9 cellular contexts compared by ENCODE assay signal in the genomic region with DNA sequence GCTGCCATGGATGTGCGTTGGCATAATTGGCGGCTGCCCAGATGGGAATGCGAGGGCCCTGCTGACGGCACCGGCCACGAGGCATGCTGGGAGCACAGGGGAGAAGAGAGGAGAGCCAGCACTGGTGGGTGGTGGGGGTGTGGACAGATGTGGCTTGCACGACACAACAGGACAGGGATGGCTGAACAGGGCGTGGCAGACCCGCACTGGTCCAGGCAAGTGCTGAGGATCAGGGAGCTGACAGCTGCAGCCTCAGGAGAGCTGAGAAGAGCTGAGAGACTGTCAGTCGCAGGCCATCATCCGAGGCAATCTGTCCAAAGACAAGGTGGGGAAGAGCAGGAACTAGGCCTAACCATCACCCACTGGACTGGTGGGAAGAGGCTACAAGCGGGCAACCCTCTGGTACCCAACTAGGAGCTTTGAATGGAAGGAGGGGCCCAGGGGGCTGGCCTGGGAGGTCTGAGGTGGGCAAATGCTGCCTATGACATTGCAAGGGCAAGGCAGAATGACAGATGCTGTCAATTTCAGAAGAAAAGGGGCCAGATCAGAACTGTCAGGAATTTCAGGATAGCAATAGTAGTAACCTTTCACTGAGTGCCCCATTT. TPM values are rescaled to one million over a fixed set of nuclear protein-coding genes. Genes with fewer than 3 reads are reported as not detected.
DNase-seq lines count a peak whose midpoint lies in the region; ATAC-seq and TF ChIP-seq lines count a peak whose summit lies in the region.
"Had no signal": no experiment of that assay in that cellular context is flagged by ENCODE, and none has a peak within 500 bp of the region (broad histone marks: within the 10 kb centered on the region; RNA-seq: fewer than 3 reads in every experiment).

No MANE protein-coding gene starts in this region.

- peak overlapping the region; percentile 98 for H3K4me3 Mint-ChIP-seq in activated T-helper 2 cell treated with anti-CD3 and anti-CD28 coated beads, Interferon-gamma antibody, Interleukin-2, Interleukin-4, amounts not matched to agents 10 μg/mL and 5 μg/mL and 100 μg/mL, durations not matched to agents 14 hours and 24 hours and 36 hours (ENCODE audit: low read depth)

- RAD21 ChIA-PET in HCT116 (lab: Charles Lee; ENCODE audit: low non-redundant PET in 1 of 2, low total read pairs in 2 of 2, uncharacterized antibody in 2 of 2, unreplicated experiment in 2 of 2), result interaction anchor here in 1 of 2 experiments (0.5 kb wide), 1 partner anchor 212 kb away, joined by 3 read pairs; no protein-coding TSS in a partner anchor

- peaks cover 52% of the 10 kb centered on the region for H3K36me3 Mint-ChIP-seq in activated T-helper 2 cell treated with anti-CD3 and anti-CD28 coated beads, Interferon-gamma antibody, Interleukin-2, Interleukin-4, amounts not matched to agents 10 μg/mL and 5 μg/mL and 100 μg/mL, durations not matched to agents 14 hours and 24 hours and 36 hours (ENCODE audit: low read depth)

- H3K4me1 Mint-ChIP-seq in activated T-helper 2 cell treated with anti-CD3 and anti-CD28 coated beads, Interferon-gamma antibody, Interleukin-2, Interleukin-4, amounts not matched to agents 10 μg/mL and 5 μg/mL and 100 μg/mL, durations not matched to agents 14 hours and 24 hours and 36 hours (ENCODE audit: low read depth), result peaks cover 31% of the 10 kb centered on the region

- no peaks in the 10 kb centered on the region for H3K9me2 ChIP-seq in HCT116 (ENCODE audit: insufficient read depth)

- H3K27ac ChIP-seq in AG04450 (ENCODE audit: low read depth, low read length), result no peak overlapping the region
- H3K27ac ChIP-seq in HCT116 (ENCODE audit: low read depth, low read length), result peak overlapping the region; percentile 33; the same call in 1 of the 2 replicates
- H3K27ac ChIP-seq in mesendoderm (ENCODE audit: low read depth, low read length), result no peak overlapping the region

- no TSS peak for BruUV-seq in HCT116 (replicated peaks; lab: Mats Ljungman, UMichigan)

- H4K8ac ChIP-seq in mesendoderm (ENCODE audit: low read depth, low read length), result no peak overlapping the region

- peaks cover 81% of the 10 kb centered on the region for H3K79me2 ChIP-seq in HCT116 (ENCODE audit: insufficient read depth, low read length)
- H3K79me2 ChIP-seq in mesendoderm (ENCODE audit: control insufficient read depth, insufficient read depth, low read length), result peaks cover 33% of the 10 kb centered on the region

- peaks cover 3% of the 10 kb centered on the region; the same call in 1 of the 2 replicates for H4K20me1 ChIP-seq in HCT116 (ENCODE audit: insufficient read depth)

- peaks cover 14 to 19% of the 10 kb centered on the region in 2 experiments; a peak in 3 of 4 replicates for H3K36me3 ChIP-seq in HCT116 (ENCODE audit: control insufficient read depth in 1 of 2, insufficient read depth in 2 of 2, low read length in 2 of 2)
- peaks cover 6% of the 10 kb centered on the region for H3K36me3 ChIP-seq in mesendoderm (ENCODE audit: control insufficient read depth, insufficient read depth, low read length)

- POLR2A ChIA-PET in AG04450 (lab: Yijun Ruan, JAX) (no interaction called here), HCT116 (lab: Charles Lee) (no interaction called here)

- CTCF ChIA-PET in AG04450 (lab: Charles Lee), result interaction anchor here (1.8 kb wide), 1 partner anchor 58 kb away, joined by 6 read pairs; no protein-coding TSS in a partner anchor
- CTCF ChIA-PET in HCT116 (lab: Charles Lee), result no interaction called here

- intact Hi-C loops in HCT116 (cut with micrococcal nuclease), result no loop called here
- intact Hi-C loops in activated T-helper 2 cell treated with anti-CD3 and anti-CD28 coated beads, Interferon-gamma antibody, Interleukin-2, Interleukin-4, amounts not matched to agents 10 μg/mL and 5 μg/mL and 100 μg/mL, durations not matched to agents 14 hours and 24 hours and 36 hours (cut with micrococcal nuclease), result loop anchor here (5.0 kb wide), 1 partner anchor 90 kb away; a partner anchor contains a TSS

- no CpG with 5 or more reads among the region's 12 CpGs for WGBS in mesendoderm (ENCODE audit: extremely low coverage, insufficient coverage, low lambda C conversion rate)

- no peak for TF ChIP-seq RAD21 in HCT116 (IDR thresholded peaks at IDR 0.05; ENCODE audit: low read depth)

- H3K27me3 Mint-ChIP-seq in activated T-helper 2 cell treated with anti-CD3 and anti-CD28 coated beads, Interferon-gamma antibody, Interleukin-2, Interleukin-4, amounts not matched to agents 10 μg/mL and 5 μg/mL and 100 μg/mL, durations not matched to agents 14 hours and 24 hours and 36 hours (ENCODE audit: low read depth), result no peaks in the 10 kb centered on the region

- H3K4ac ChIP-seq in mesendoderm (ENCODE audit: low read depth, low read length), result no peak overlapping the region

- H3K27me3 ChIP-seq in AG04450 (ENCODE audit: control insufficient read depth, insufficient read depth, low read length) (no peaks in the 10 kb centered on the region), HCT116 (ENCODE audit: insufficient read depth, low read length) (no peaks in the 10 kb centered on the region), mesendoderm (ENCODE audit: insufficient read depth, low read length, poor library complexity) (no peaks in the 10 kb centered on the region)

- H3K4me3 ChIP-seq in AG04450 (ENCODE audit: low read depth, low read length) (peak overlapping the region; percentile 87), HCT116 (replicated peaks in 1 of 2; ENCODE audit: low read depth in 1 of 2, low read length in 2 of 2) (no peak overlapping the region), mesendoderm (ENCODE audit: low read length) (no peak overlapping the region)

- peaks cover 7% of the 10 kb centered on the region for H3K9me3 Mint-ChIP-seq in activated T-helper 2 cell treated with anti-CD3 and anti-CD28 coated beads, Interferon-gamma antibody, Interleukin-2, Interleukin-4, amounts not matched to agents 10 μg/mL and 5 μg/mL and 100 μg/mL, durations not matched to agents 14 hours and 24 hours and 36 hours

- ATAC-seq in HCT116, result no peak
- no peak for ATAC-seq in HG02970 (IDR thresholded peaks at IDR 0.05; ENCODE audit: low FRiP score, unreplicated experiment)
- no peak for ATAC-seq in HG02870 (IDR thresholded peaks at IDR 0.05; ENCODE audit: unreplicated experiment)
- ATAC-seq in HG03196 (IDR thresholded peaks at IDR 0.05; ENCODE audit: unreplicated experiment), result no peak
- ATAC-seq in GM21825 (IDR thresholded peaks at IDR 0.05; ENCODE audit: unreplicated experiment), result no peak

- no peak overlapping the region for H2AFZ ChIP-seq in HCT116 (ENCODE audit: low read depth, low read length, poor library complexity, severe bottlenecking)

- TF ChIP-seq CTCF in AG04450 (IDR thresholded peaks at IDR 0.05; ENCODE audit: low read depth, low read length), result no peak
- no peak for TF ChIP-seq CTCF in HCT116 (IDR thresholded peaks at IDR 0.05 in 2 of 3, conservative IDR thresholded peaks at IDR 0.05 in 1 of 3; ENCODE audit: borderline replicate concordance in 1 of 3, insufficient read depth in 1 of 3, low read depth in 2 of 3, low read length in 2 of 3)

- H3K9ac ChIP-seq in HCT116 (ENCODE audit: low read length) (0 out of 2 replicates have a peak overlapping the region, but pooled peaks have one; percentile 97), mesendoderm (ENCODE audit: low read length) (peak overlapping the region; percentile 98)

- H3K9me3 ChIP-seq in AG04450 (ENCODE audit: control insufficient read depth, insufficient read depth, low read length) (peaks cover 2% of the 10 kb centered on the region), HCT116 (ENCODE audit: control insufficient read depth in 1 of 2, insufficient read depth in 1 of 2, low read depth in 1 of 2, low read length in 2 of 2) (peaks cover 0 to 1% of the 10 kb centered on the region in 2 experiments; a peak in 1 of 4 replicates)

- TF ChIP-seq POLR2A in HCT116 (IDR thresholded peaks at IDR 0.05; ENCODE audit: borderline replicate concordance, extremely low read depth, insufficient read depth, insufficient read length), result no peak

- no peak overlapping the region for H4K5ac ChIP-seq in mesendoderm (ENCODE audit: low read length)

- no peak overlapping the region for H3K56ac ChIP-seq in mesendoderm (ENCODE audit: low read length)

- H3K27ac Mint-ChIP-seq in activated T-helper 2 cell treated with anti-CD3 and anti-CD28 coated beads, Interferon-gamma antibody, Interleukin-2, Interleukin-4, amounts not matched to agents 10 μg/mL and 5 μg/mL and 100 μg/mL, durations not matched to agents 14 hours and 24 hours and 36 hours, result no peak overlapping the region

- H3K4me2 ChIP-seq in HCT116 (ENCODE audit: low read length) (peak overlapping the region; percentile 94), mesendoderm (ENCODE audit: low read length) (no peak overlapping the region)

- no peak overlapping the region for H2BK120ac ChIP-seq in mesendoderm (ENCODE audit: low read depth, low read length)

- H3K23ac ChIP-seq in mesendoderm (ENCODE audit: low read length), result no peak overlapping the region

- H2AK5ac ChIP-seq in mesendoderm (ENCODE audit: low read length), result no peak overlapping the region

- no peak overlapping the region for H3K18ac ChIP-seq in mesendoderm (ENCODE audit: low read length)

- peaks cover 32% of the 10 kb centered on the region for H3K79me1 ChIP-seq in mesendoderm (ENCODE audit: low read length)

- no peak overlapping the region for H2BK5ac ChIP-seq in mesendoderm (ENCODE audit: low read length)

- H3K4me1 ChIP-seq in HCT116 (ENCODE audit: control insufficient read depth in 1 of 2, insufficient read depth in 2 of 2, low read length in 2 of 2) (peaks cover 63 to 73% of the 10 kb centered on the region in 2 experiments), mesendoderm (ENCODE audit: control insufficient read depth, low read depth, low read length) (peaks cover 14% of the 10 kb centered on the region)

- DNase-seq in AG04450 (ENCODE audit: low read depth, low spot score) (no peak), HCT116 (ENCODE audit: low read depth, low spot score) (no peak), mesendoderm (no peak)
- DNase-seq in activated T-helper 2 cell treated with anti-CD3 and anti-CD28 coated beads, Interferon-gamma antibody, Interleukin-2, Interleukin-4, amounts not matched to agents 10 μg/mL and 5 μg/mL and 100 μg/mL, durations not matched to agents 14 hours and 24 hours and 36 hours (ENCODE audit: low spot score), result no peak
- DNase-seq: NCI-H146 had no signal

- H2BK15ac ChIP-seq in mesendoderm (replicated peaks; ENCODE audit: low read depth), result no peak overlapping the region

RNA-seq across cellular contexts. Expression of a gene that starts 2.4 kb away (rescaled TPM):
- polyA plus RNA-seq in AG04450 (2011; rRNA removed), result 1.3 and 1.6 TPM in 2 replicates
- polyA minus RNA-seq in AG04450 (2011; rRNA and poly(A)+ RNA removed), result 0.43 and 0.46 TPM in 2 replicates
- 12.1 TPM for total RNA-seq in HCT116 (2021; ENCODE audit: unreplicated experiment)
- polyA plus RNA-seq in HCT116 (2012), result 8.8 and 10.9 TPM in 2 replicates
- total RNA-seq in activated T-helper 2 cell treated with anti-CD3 and anti-CD28 coated beads, Interferon-gamma antibody, Interleukin-2, Interleukin-4, amounts not matched to agents 10 μg/mL and 5 μg/mL and 100 μg/mL, durations not matched to agents 14 hours and 24 hours and 36 hours, result 14.7 and 17.7 TPM in 2 replicates
- 4.7 TPM for polyA plus RNA-seq in mesendoderm (2013, experiment 1 of 2)
- polyA plus RNA-seq in mesendoderm (2013, experiment 2 of 2), result 4.2 TPM

RNA-seq across cellular contexts. Expression of a gene that starts 2.4 kb away (rescaled TPM):
- 9.5 and 13.1 TPM in 2 replicates for polyA plus RNA-seq in AG04450 (2011; rRNA removed)
- 18.6 and 21.3 TPM in 2 replicates for polyA minus RNA-seq in AG04450 (2011; rRNA and poly(A)+ RNA removed)
- 24.6 TPM for total RNA-seq in HCT116 (2021; ENCODE audit: unreplicated experiment)
- 13.7 and 15.3 TPM in 2 replicates for polyA plus RNA-seq in HCT116 (2012)
- total RNA-seq in activated T-helper 2 cell treated with anti-CD3 and anti-CD28 coated beads, Interferon-gamma antibody, Interleukin-2, Interleukin-4, amounts not matched to agents 10 μg/mL and 5 μg/mL and 100 μg/mL, durations not matched to agents 14 hours and 24 hours and 36 hours, result 16.6 and 19.0 TPM in 2 replicates
- polyA plus RNA-seq in mesendoderm (2013, experiment 1 of 2), result 7.4 TPM
- 7.6 TPM for polyA plus RNA-seq in mesendoderm (2013, experiment 2 of 2)
